19 cellular contexts compared by ENCODE assay signal in genomic region chr12:119088917-119089667, GRCh38.
DNase-seq lines count a peak whose midpoint lies in the region; ATAC-seq and TF ChIP-seq lines count a peak whose summit lies in the region.
"Had no signal": no experiment of that assay in that cellular context is flagged by ENCODE, and none has a peak within 500 bp of the region (broad histone marks: within the 10 kb centered on the region; RNA-seq: fewer than 3 reads in every experiment).

No MANE protein-coding gene starts in this region.

- DNase-seq in right atrium auricular region (ENCODE audit: low spot score) (peak; percentile 11), Right ventricle myocardium superior (no peak), SK-MEL-5 (ENCODE audit: low read depth, low spot score) (peak; percentile 17), GM13976 (ENCODE audit: low spot score) (no peak), AML-193 (lab: John Stamatoyannopoulos, UW) (no peak)
- DNase-seq: COR-L47, DMS153, EL, NCI-H1092, NCI-H1694 treated with DMSO at 0.1 percent for 48 hours, NCI-H2171 treated with DMSO at 0.1 percent for 48 hours, NCI-H526 treated with DMSO at 0.1 percent for 48 hours, SK-N-SH, T-helper 1 cell had no signal

- H3K9ac ChIP-seq in iPS-18a (ENCODE audit: low read length) = peak overlapping the region; percentile 37
- H3K9ac ChIP-seq: KMS-11, SK-N-SH had no signal

- in situ Hi-C loops in SK-MEL-5 (cut with HindIII; ENCODE audit: low pct_unique_long_range_greater_than_20kb, low sequenced_read_pairs) = no loop called here
- in situ Hi-C loops in GM13976 (cut with MboI; ENCODE audit: low sequenced_read_pairs, unreplicated experiment) = no loop called here

- H3K4me3 ChIP-seq in right atrium auricular region = no peak overlapping the region
- H3K4me3 ChIP-seq in iPS-18a (ENCODE audit: low read length) = peak overlapping the region; percentile 26

- no peak for TF ChIP-seq CTCF in right atrium auricular region (IDR thresholded peaks at IDR 0.05)
- TF ChIP-seq CTCF in GM13976 (IDR thresholded peaks at IDR 0.05; ENCODE audit: borderline replicate concordance, control extremely low read depth, extremely low read depth, insufficient read depth, missing control alignments) = no peak

- H3K27ac ChIP-seq in right atrium auricular region (no peak overlapping the region), iPS-18a (ENCODE audit: low read length) (peak overlapping the region; percentile 93)
- H3K27ac ChIP-seq: C4-2B, KMS-11 had no signal

- H3K36me3 ChIP-seq in right atrium auricular region = no peaks in the 10 kb centered on the region
- no peaks in the 10 kb centered on the region for H3K36me3 ChIP-seq in iPS-18a (ENCODE audit: control insufficient read depth, low read depth, low read length)

- ATAC-seq in Right ventricle myocardium superior (ENCODE audit: poor library complexity) = no peak
- ATAC-seq in GM21367 (IDR thresholded peaks at IDR 0.05; ENCODE audit: unreplicated experiment) = no peak
- ATAC-seq in GM18511 (IDR thresholded peaks at IDR 0.05; ENCODE audit: unreplicated experiment) = no peak

- H3K9me3 ChIP-seq in right atrium auricular region (no peaks in the 10 kb centered on the region), iPS-18a (ENCODE audit: control insufficient read depth, low read depth, low read length) (no peaks in the 10 kb centered on the region)
- H3K9me3 ChIP-seq: SK-N-SH had no signal

- H3K27me3 ChIP-seq in right atrium auricular region = no peaks in the 10 kb centered on the region
- no peaks in the 10 kb centered on the region for H3K27me3 ChIP-seq in iPS-18a (ENCODE audit: control insufficient read depth, insufficient read depth, low read length)

- H3K4me1 ChIP-seq in right atrium auricular region (no peaks in the 10 kb centered on the region), iPS-18a (ENCODE audit: control insufficient read depth, low read depth, low read length) (peaks cover 42% of the 10 kb centered on the region)

- intact Hi-C loops in Right ventricle myocardium superior (cut with DNase I) = no loop called here

Comparison
In these comparisons a context has a peak if more than half of its experiments do, and no peak if none do; other contexts are left out.
1. DNase-seq: peak in right atrium auricular region (single experiment) and SK-MEL-5 (single experiment); none in Right ventricle myocardium superior (single experiment), GM13976 (single experiment) and AML-193 (0 of 2).